ENCODE assay signal across 8 cellular contexts in genomic region chr19:9786342-9786741, GRCh38. TPM values are rescaled to one million over a fixed set of nuclear protein-coding genes. Genes with fewer than 3 reads are reported as not detected.
DNase-seq lines count a peak whose midpoint lies in the region; ATAC-seq and TF ChIP-seq lines count a peak whose summit lies in the region.

No MANE protein-coding gene starts in this region.

- H3K4me1 ChIP-seq in spleen, result peaks cover 5 to 42% (median 24%) of the 10 kb centered on the region in 6 donors

- intact Hi-C loops in spleen (cut with DNase I; ENCODE audit: low total_unique reads), result no loop called here

- peak overlapping the region; percentile 78 to 97 (median 96) for H3K27ac ChIP-seq in spleen

- no peak for TF ChIP-seq CTCF in HFF-Myc (IDR thresholded peaks at IDR 0.05; ENCODE audit: low read depth, low read length, missing control alignments)
- no peak for TF ChIP-seq CTCF in spleen (IDR thresholded peaks at IDR 0.05 in 8 of 11, conservative IDR thresholded peaks at IDR 0.05 in 3 of 11)

- no peaks in the 10 kb centered on the region for H3K27me3 ChIP-seq in spleen (replicated peaks in 1 of 7)

- peaks cover 7% of the 10 kb centered on the region for H3K36me3 Mint-ChIP-seq in activated naive CD8-positive, alpha-beta T cell treated with anti-CD3 and anti-CD28 coated beads for 36 hours

- H3K4me3 Mint-ChIP-seq in activated naive CD8-positive, alpha-beta T cell treated with anti-CD3 and anti-CD28 coated beads for 36 hours, result peak overlapping the region; percentile 92

- TF ChIP-seq POLR2A in spleen (IDR thresholded peaks at IDR 0.05), result no peak

- H3K4me3 ChIP-seq in HFF-Myc (replicated peaks; ENCODE audit: low read depth, low read length), result peak overlapping the region; percentile 58
- peak overlapping the region; percentile 81; the same call in 1 of the 2 replicates for H3K4me3 ChIP-seq in iPS-18c (ENCODE audit: insufficient read depth, low read depth, low read length)
- H3K4me3 ChIP-seq in spleen, result peak overlapping the region; percentile 56 to 79 (median 63)

- H3K9me3 Mint-ChIP-seq in activated naive CD8-positive, alpha-beta T cell treated with anti-CD3 and anti-CD28 coated beads for 36 hours, result no peaks in the 10 kb centered on the region

- H3K36me3 ChIP-seq in spleen, result no peaks in the 10 kb centered on the region

- ATAC-seq in GM19351 (IDR thresholded peaks at IDR 0.05; ENCODE audit: unreplicated experiment), result no peak

- WGBS in spleen, 5 donors, result 40 to 49% (median 42%) methylated on average over 9 of the region's 9 CpGs

- DNase-seq in HFF-Myc (ENCODE audit: extremely low read depth, low read depth), result no peak
- DNase-seq in activated naive CD8-positive, alpha-beta T cell treated with anti-CD3 and anti-CD28 coated beads for 36 hours, result no peak
- peak; percentile 81 for DNase-seq in spleen
- no peak for DNase-seq in occipital lobe (lab: John Stamatoyannopoulos, UW)
- no peak for DNase-seq in DMS153 treated with DMSO at 0.1 percent for 48 hours (lab: John Stamatoyannopoulos, UW; ENCODE audit: unreplicated experiment)
- no peak for DNase-seq in A172 (ENCODE audit: low spot score)

- H3K9me3 ChIP-seq in iPS-18c (ENCODE audit: control insufficient read depth, insufficient read depth, low read length) (no peaks in the 10 kb centered on the region), spleen (no peaks in the 10 kb centered on the region)

- H3K4me1 Mint-ChIP-seq in activated naive CD8-positive, alpha-beta T cell treated with anti-CD3 and anti-CD28 coated beads for 36 hours, result peaks cover 33% of the 10 kb centered on the region

- no peaks in the 10 kb centered on the region for H3K27me3 Mint-ChIP-seq in activated naive CD8-positive, alpha-beta T cell treated with anti-CD3 and anti-CD28 coated beads for 36 hours

- H3K27ac Mint-ChIP-seq in activated naive CD8-positive, alpha-beta T cell treated with anti-CD3 and anti-CD28 coated beads for 36 hours, result peak overlapping the region; percentile 92

RNA-seq across cellular contexts. Expression of gene ZNF846, which starts 17.8 kb away (rescaled TPM):
- total RNA-seq in activated naive CD8-positive, alpha-beta T cell treated with anti-CD3 and anti-CD28 coated beads for 36 hours, result 1 to 10 TPM; 6.1 to 6.8 TPM
- total RNA-seq in spleen (10 to 100 TPM in 6 of 7 donors, 1 to 10 TPM in 1; 7.8 to 24.0 (median 17.0) TPM), occipital lobe (26.5 TPM)
- polyA plus RNA-seq in spleen, result 1 to 10 TPM; 4.8 to 5.9 (median 5.5) TPM
- total RNA-seq in A172 (2014; rRNA removed; shearing (Covaris generic)), result 1.2 and 3.8 TPM in 2 replicates

RNA-seq across cellular contexts. Expression of gene FBXL12, which starts 32.5 kb away (rescaled TPM):
- 10 to 100 TPM; 26.4 to 30.5 TPM for total RNA-seq in activated naive CD8-positive, alpha-beta T cell treated with anti-CD3 and anti-CD28 coated beads for 36 hours
- total RNA-seq in spleen (10 to 100 TPM; 19.8 to 31.9 (median 22.9) TPM), occipital lobe (13.1 TPM)
- polyA plus RNA-seq in spleen, result 10 to 100 TPM; 14.5 to 18.1 (median 16.0) TPM
- 17.3 and 18.1 TPM in 2 replicates for total RNA-seq in A172 (2014; rRNA removed; shearing (Covaris generic))

RNA-seq across cellular contexts. Expression of gene UBL5, which starts 41.4 kb away (rescaled TPM):
- 100 to 1,000 TPM; 344 to 347 TPM for total RNA-seq in activated naive CD8-positive, alpha-beta T cell treated with anti-CD3 and anti-CD28 coated beads for 36 hours
- total RNA-seq in spleen (100 to 1,000 TPM; 180 to 286 (median 224) TPM), occipital lobe (62.9 TPM)
- 100 to 1,000 TPM; 615 to 778 (median 743) TPM for polyA plus RNA-seq in spleen
- total RNA-seq in A172 (2014; rRNA removed; shearing (Covaris generic)), result 506 and 560 TPM in 2 replicates

RNA-seq across cellular contexts. Expression of gene PIN1, which starts 48.8 kb away (rescaled TPM):
- total RNA-seq in activated naive CD8-positive, alpha-beta T cell treated with anti-CD3 and anti-CD28 coated beads for 36 hours, result 10 to 100 TPM; 85.5 to 90.9 TPM
- total RNA-seq in spleen (10 to 100 TPM; 37.7 to 53.2 (median 46.8) TPM), occipital lobe (65.4 TPM)
- polyA plus RNA-seq in spleen, result 10 to 100 TPM; 60.8 to 86.1 (median 77.7) TPM
- 231 and 232 TPM in 2 replicates for total RNA-seq in A172 (2014; rRNA removed; shearing (Covaris generic))
